Comparison of ENCODE assay signal across 8 cellular contexts in genomic region chr4:88033309-88033708, GRCh38. TPM values are rescaled to one million over a fixed set of nuclear protein-coding genes. Genes with fewer than 3 reads are reported as not detected.
A peak's percentile ranks its signal among the peaks of the same experiment; 100 is the strongest.
DNase-seq lines count a peak whose midpoint lies in the region; ATAC-seq and TF ChIP-seq lines count a peak whose summit lies in the region.

No MANE protein-coding gene starts in this region.

- no peaks in the 10 kb centered on the region for H3K4me1 ChIP-seq in cardiac muscle cell (ENCODE audit: low read depth)

- no peak overlapping the region for H3K27ac ChIP-seq in cardiac muscle cell

- H3K9me3 ChIP-seq in cardiac muscle cell (ENCODE audit: low read depth) = no peaks in the 10 kb centered on the region

- H3K4me3 ChIP-seq in cardiac muscle cell = no peak overlapping the region

- intact Hi-C loops in sciatic nerve (cut with DNase I) = no loop called here

- no peaks in the 10 kb centered on the region for H3K27me3 ChIP-seq in cardiac muscle cell

- peaks cover 15% of the 10 kb centered on the region for H3K36me3 ChIP-seq in cardiac muscle cell

- peak; percentile 45 for DNase-seq in A172 (ENCODE audit: low spot score)
- peak; percentile 14 for DNase-seq in ELF-1 (ENCODE audit: low read depth, low spot score)
- DNase-seq in NCI-H526 treated with DMSO at 0.1 percent for 48 hours (lab: John Stamatoyannopoulos, UW) = peak; percentile 2
- DNase-seq in activated naive CD4-positive, alpha-beta T cell treated with anti-CD3 and anti-CD28 coated beads, Interleukin-2, amount 50 U/mL, for 16 hours = peak; percentile 16
- peak; percentile 72 to 78 for DNase-seq in cardiac muscle cell (ENCODE audit: low read depth in 1 of 2, low spot score in 1 of 2)
- no peak for DNase-seq in sciatic nerve (ENCODE audit: low spot score)

- TF ChIP-seq CTCF in cardiac muscle cell (IDR thresholded peaks at IDR 0.05; ENCODE audit: low read depth, low read length) = peak; percentile 66

- ATAC-seq in HG02884 (IDR thresholded peaks at IDR 0.05; ENCODE audit: unreplicated experiment) (peak; percentile 82), sciatic nerve (peak; percentile 42), HG03095 (IDR thresholded peaks at IDR 0.05; ENCODE audit: unreplicated experiment) (no peak)

RNA-seq across cellular contexts. Expression of gene PKD2, which starts 25.9 kb away (rescaled TPM):
- 28.3 and 42.4 TPM in 2 replicates for total RNA-seq in A172 (2014; rRNA removed; shearing (Covaris generic))
- total RNA-seq in cardiac muscle cell (27.1 and 31.1 TPM in 2 replicates), sciatic nerve (61.3 TPM)
- polyA plus RNA-seq in cardiac muscle cell = 16.3 and 19.2 TPM in 2 replicates

RNA-seq across cellular contexts. Expression of gene SPP1, which starts 57.8 kb away (rescaled TPM):
- 75.5 and 130 TPM in 2 replicates for total RNA-seq in A172 (2014; rRNA removed; shearing (Covaris generic))
- total RNA-seq in cardiac muscle cell (0.12 and 0.25 TPM in 2 replicates), sciatic nerve (254 TPM)
- 0.54 TPM in 1 of 2 replicates, not detected in the other for polyA plus RNA-seq in cardiac muscle cell

Comparison
In these comparisons a context has a peak if more than half of its experiments do, and no peak if none do; other contexts are left out.
1. RNA of gene SPP1, which starts 57.8 kb away (total RNA-seq): 254 TPM in sciatic nerve (single experiment) and 75.5 to 130 TPM in A172; 0.12 to 0.25 TPM in cardiac muscle cell; every median in the first group is over 10 times any median in the second.